In the genomic region with DNA sequence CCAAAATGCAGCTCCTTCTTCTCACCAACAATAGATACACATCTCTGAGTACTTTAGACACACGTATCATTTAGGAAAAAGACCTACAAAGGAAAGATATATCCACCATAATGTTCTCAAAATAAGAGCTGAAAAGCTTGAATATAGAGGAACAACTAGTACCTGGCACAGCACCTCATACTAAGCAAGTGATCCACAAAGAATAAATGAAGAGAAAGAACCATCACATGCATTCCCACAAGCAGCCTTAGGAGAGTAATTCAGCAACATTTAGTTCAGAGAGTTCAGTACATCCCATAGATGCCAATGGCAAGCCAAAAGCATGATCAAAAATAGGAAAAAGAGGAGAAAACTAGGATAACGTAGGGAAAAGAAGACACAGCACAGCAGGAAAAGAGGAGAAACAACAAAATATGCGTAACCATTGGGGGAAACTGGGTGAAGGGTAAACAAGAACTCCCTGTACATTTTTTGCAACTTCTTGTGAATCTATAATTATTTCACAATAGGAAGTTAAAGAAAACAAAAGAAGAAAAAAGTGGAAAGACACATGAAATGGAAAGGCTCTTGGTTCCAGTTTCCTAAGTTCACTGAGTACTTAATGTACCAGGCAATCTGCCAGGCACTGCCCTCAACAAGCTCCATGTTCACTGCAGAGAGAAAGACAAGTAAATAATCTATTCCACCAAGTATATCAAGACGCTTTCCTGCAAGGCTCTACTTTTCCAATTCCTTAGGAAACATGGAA, we compare ENCODE assay signal across 9 cellular contexts. TPM values are rescaled to one million over a fixed set of nuclear protein-coding genes. Genes with fewer than 3 reads are reported as not detected.
DNase-seq lines count a peak whose midpoint lies in the region; ATAC-seq and TF ChIP-seq lines count a peak whose summit lies in the region.
"Had no signal": no experiment of that assay in that cellular context is flagged by ENCODE, and none has a peak within 500 bp of the region (broad histone marks: within the 10 kb centered on the region; RNA-seq: fewer than 3 reads in every experiment).

No MANE protein-coding gene starts in this region.

- H3K4me1 Mint-ChIP-seq in activated T-cell treated with anti-CD3 and anti-CD28 coated beads, Interleukin-2, amount 50 U/mL, for 72 hours (ENCODE audit: low read depth) = peaks cover 17% of the 10 kb centered on the region
- peaks cover 12 to 41% (median 24%) of the 10 kb centered on the region in 7 donors for H3K4me1 Mint-ChIP-seq in naive thymus-derived CD4-positive, alpha-beta T cell

- peaks cover 14% of the 10 kb centered on the region for H3K4me1 ChIP-seq in RWPE2 (ENCODE audit: insufficient read depth, poor library complexity, severe bottlenecking)
- peaks cover 12 to 32% (median 17%) of the 10 kb centered on the region in 4 donors for H3K4me1 ChIP-seq in stomach
- H3K4me1 ChIP-seq in naive thymus-derived CD4-positive, alpha-beta T cell (ENCODE audit: control insufficient read depth in 2 of 2, insufficient read depth in 2 of 2, low read length in 2 of 2) = no peaks in the 10 kb centered on the region
- H3K4me1 ChIP-seq: colonic mucosa had no signal

- no peak for TF ChIP-seq EP300 in stomach (IDR thresholded peaks at IDR 0.05)

- H3K27me3 Mint-ChIP-seq in activated T-cell treated with anti-CD3 and anti-CD28 coated beads, Interleukin-2, amount 50 U/mL, for 72 hours (ENCODE audit: low read depth) = no peaks in the 10 kb centered on the region
- no peaks in the 10 kb centered on the region for H3K27me3 Mint-ChIP-seq in naive thymus-derived CD4-positive, alpha-beta T cell

- H3K36me3 Mint-ChIP-seq in activated T-cell treated with anti-CD3 and anti-CD28 coated beads, Interleukin-2, amount 50 U/mL, for 72 hours (ENCODE audit: insufficient read depth in 2 of 2) = peaks cover 4 to 7% of the 10 kb centered on the region in 2 donors
- peaks cover 5 to 34% (median 15%) of the 10 kb centered on the region in 5 donors for H3K36me3 Mint-ChIP-seq in naive thymus-derived CD4-positive, alpha-beta T cell

- TF ChIP-seq CTCF in RWPE2 (IDR thresholded peaks at IDR 0.05; ENCODE audit: poor library complexity, severe bottlenecking) (no peak), choroid plexus epithelial cell (conservative IDR thresholded peaks at IDR 0.05; ENCODE audit: low read depth, low read length) (no peak), stomach (IDR thresholded peaks at IDR 0.05) (no peak)

- no peak overlapping the region for H3K4me3 ChIP-seq in RWPE2 (ENCODE audit: severe bottlenecking)
- H3K4me3 ChIP-seq in choroid plexus epithelial cell (ENCODE audit: low read depth, low read length) = no peak overlapping the region
- H3K4me3 ChIP-seq in stomach = no peak overlapping the region
- no peak overlapping the region for H3K4me3 ChIP-seq in naive thymus-derived CD4-positive, alpha-beta T cell (ENCODE audit: low read length)
- H3K4me3 ChIP-seq: colonic mucosa had no signal

- WGBS in stomach, 5 donors = 75 to 86% (median 80%) methylated on average over 4 of the region's 4 CpGs

- DNase-seq in RWPE2 (ENCODE audit: low spot score) (no peak), choroid plexus epithelial cell (ENCODE audit: low read depth) (peak; percentile 98), stomach (peak; percentile 75), NOMO-1 treated with DMSO at 0.1 percent for 48 hours (lab: John Stamatoyannopoulos, UW; ENCODE audit: unreplicated experiment) (no peak)
- no peak for DNase-seq in activated T-cell treated with anti-CD3 and anti-CD28 coated beads, Interleukin-2, amount 50 U/mL, for 72 hours
- DNase-seq in naive thymus-derived CD4-positive, alpha-beta T cell = no peak
- DNase-seq: colonic mucosa, NCI-H1436 treated with DMSO at 0.1 percent for 48 hours had no signal

- no peaks in the 10 kb centered on the region for H3K9me3 ChIP-seq in RWPE2 (ENCODE audit: severe bottlenecking)
- H3K9me3 ChIP-seq in stomach = no peaks in the 10 kb centered on the region
- H3K9me3 ChIP-seq in naive thymus-derived CD4-positive, alpha-beta T cell (ENCODE audit: control insufficient read depth in 2 of 3, low read length in 3 of 3) = no peaks in the 10 kb centered on the region
- H3K9me3 ChIP-seq: colonic mucosa had no signal

- H3K27ac ChIP-seq in RWPE2 (ENCODE audit: poor library complexity, severe bottlenecking) = peak overlapping the region; percentile 52
- peak overlapping the region; percentile 30 for H3K27ac ChIP-seq in layer of hippocampus (ENCODE audit: low read depth, low read length)
- peak overlapping the region in 4 of 5 donors; percentile 39 to 76 (median 56) for H3K27ac ChIP-seq in stomach
- no peak overlapping the region for H3K27ac ChIP-seq in naive thymus-derived CD4-positive, alpha-beta T cell (ENCODE audit: low read depth, low read length)
- H3K27ac ChIP-seq: colonic mucosa had no signal

- H3K9me3 Mint-ChIP-seq in activated T-cell treated with anti-CD3 and anti-CD28 coated beads, Interleukin-2, amount 50 U/mL, for 72 hours = peaks cover 2% of the 10 kb centered on the region in 2 donors
- peaks cover 0 to 4% (median 0%) of the 10 kb centered on the region in 11 donors for H3K9me3 Mint-ChIP-seq in naive thymus-derived CD4-positive, alpha-beta T cell

- H3K4me3 Mint-ChIP-seq in activated T-cell treated with anti-CD3 and anti-CD28 coated beads, Interleukin-2, amount 50 U/mL, for 72 hours = no peak overlapping the region
- no peak overlapping the region for H3K4me3 Mint-ChIP-seq in naive thymus-derived CD4-positive, alpha-beta T cell

- no peak overlapping the region for H3K27ac Mint-ChIP-seq in activated T-cell treated with anti-CD3 and anti-CD28 coated beads, Interleukin-2, amount 50 U/mL, for 72 hours
- H3K27ac Mint-ChIP-seq in naive thymus-derived CD4-positive, alpha-beta T cell = peak overlapping the region in 1 of 9 donors; percentile 50

- TF ChIP-seq POLR2A in stomach (IDR thresholded peaks at IDR 0.05) = no peak

- intact Hi-C loops in stomach (cut with DNase I; ENCODE audit: low total_unique reads) = no loop called here
- intact Hi-C loops in naive thymus-derived CD4-positive, alpha-beta T cell (cut with micrococcal nuclease) = no loop called here

- no peaks in the 10 kb centered on the region for H3K27me3 ChIP-seq in RWPE2 (ENCODE audit: insufficient read depth, poor library complexity, severe bottlenecking)
- no peaks in the 10 kb centered on the region for H3K27me3 ChIP-seq in layer of hippocampus (ENCODE audit: control insufficient read depth, insufficient read depth, low read length)
- H3K27me3 ChIP-seq in stomach = no peaks in the 10 kb centered on the region
- no peaks in the 10 kb centered on the region for H3K27me3 ChIP-seq in naive thymus-derived CD4-positive, alpha-beta T cell (ENCODE audit: control insufficient read depth in 2 of 2, insufficient read depth in 2 of 2, low read length in 2 of 2)
- H3K27me3 ChIP-seq: colonic mucosa had no signal

- H3K36me3 ChIP-seq in RWPE2 (ENCODE audit: low read depth) = 0 out of 2 replicates have a peak, but pooled peaks cover 7% of the 10 kb centered on the region
- no peaks in the 10 kb centered on the region for H3K36me3 ChIP-seq in stomach
- no peaks in the 10 kb centered on the region for H3K36me3 ChIP-seq in naive thymus-derived CD4-positive, alpha-beta T cell (ENCODE audit: control insufficient read depth in 2 of 3, insufficient read depth in 3 of 3, low read length in 3 of 3)
- H3K36me3 ChIP-seq: colonic mucosa had no signal

- POLR2A ChIA-PET in naive thymus-derived CD4-positive, alpha-beta T cell (lab: Charles Lee) = no interaction called here

- CTCF ChIA-PET in naive thymus-derived CD4-positive, alpha-beta T cell (lab: Charles Lee) = interaction anchor here (0.6 kb wide), 1 partner anchor 197 kb away, joined by 3 read pairs; no protein-coding TSS in a partner anchor

- 0 out of 3 replicates have a peak, but pooled peaks have one; percentile 25 for ATAC-seq in RWPE2 (ENCODE audit: low read depth)
- ATAC-seq in activated T-cell treated with anti-CD3 and anti-CD28 coated beads, Interleukin-2, amount 50 U/mL, for 72 hours (replicated peaks in 1 of 2) = no peak
- ATAC-seq in naive thymus-derived CD4-positive, alpha-beta T cell = no peak

RNA-seq across cellular contexts. Expression of a gene that starts 22.3 kb away (rescaled TPM):
- 100 to 1,000 TPM in 2 of 5 donors, 10 to 100 TPM in 2, 1 to 10 TPM in 1; 8.1 to 188 (median 37.8) TPM for total RNA-seq in stomach
- 10 to 100 TPM in 1 of 3 donors, 1 to 10 TPM in 2; 5.7 to 13.0 (median 6.4) TPM for polyA plus RNA-seq in stomach
- total RNA-seq in activated T-cell treated with anti-CD3 and anti-CD28 coated beads, Interleukin-2, amount 50 U/mL, for 72 hours = 100 to 1,000 TPM in 1 of 2 donors, 10 to 100 TPM in 1; 95.1 to 121 TPM
- 10 to 100 TPM; 58.8 to 76.3 (median 62.7) TPM for total RNA-seq in naive thymus-derived CD4-positive, alpha-beta T cell
- 10 to 100 TPM; 13.8 to 16.1 TPM for polyA plus RNA-seq in naive thymus-derived CD4-positive, alpha-beta T cell

Comparison
In these comparisons a context has a peak if more than half of its experiments do, and no peak if none do; other contexts are left out.
1. DNase-seq: peak in choroid plexus epithelial cell (single experiment) and stomach (single experiment); none in RWPE2 (single experiment), activated T-cell treated with anti-CD3 and anti-CD28 coated beads, Interleukin-2, amount 50 U/mL, for 72 hours (0 of 2), NOMO-1 treated with DMSO at 0.1 percent for 48 hours (single experiment) and naive thymus-derived CD4-positive, alpha-beta T cell (0 of 9).